11 cellular contexts compared by ENCODE assay signal in the genomic region with DNA sequence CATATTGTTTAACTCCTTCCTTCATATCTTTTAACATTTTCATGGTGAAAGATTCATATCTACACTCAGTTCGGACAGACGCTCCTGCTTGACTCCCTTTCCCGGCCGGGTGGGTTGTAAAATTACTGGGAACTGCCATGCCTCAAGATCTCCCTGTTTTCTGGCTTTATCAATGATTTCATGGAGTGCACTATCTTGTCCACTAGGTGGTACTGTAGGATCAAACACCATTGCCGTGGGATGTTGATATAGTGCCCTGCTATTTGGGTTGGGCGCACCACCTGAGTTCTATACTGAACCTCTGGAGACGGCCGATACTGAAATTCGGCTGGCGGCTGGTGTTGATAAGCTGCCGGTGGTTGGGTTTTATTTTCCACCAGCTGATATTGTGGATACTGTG. TPM values are rescaled to one million over a fixed set of nuclear protein-coding genes. Genes with fewer than 3 reads are reported as not detected.
A peak's percentile ranks its signal among the peaks of the same experiment; 100 is the strongest.
DNase-seq lines count a peak whose midpoint lies in the region; ATAC-seq and TF ChIP-seq lines count a peak whose summit lies in the region.
"Had no signal": no experiment of that assay in that cellular context is flagged by ENCODE, and none has a peak within 500 bp of the region (broad histone marks: within the 10 kb centered on the region; RNA-seq: fewer than 3 reads in every experiment).

No MANE protein-coding gene starts in this region.

- no peaks in the 10 kb centered on the region for H3K27me3 Mint-ChIP-seq in osteocyte (ENCODE audit: unreplicated experiment)

- TF ChIP-seq CTCF in RWPE1 (conservative IDR thresholded peaks at IDR 0.05; ENCODE audit: low read depth) (no peak), fibroblast of pulmonary artery (IDR thresholded peaks at IDR 0.05; ENCODE audit: low read length, missing control alignments) (peak; percentile 49), osteocyte (IDR thresholded peaks at IDR 0.05) (no peak)

- CTCF ChIA-PET in RWPE1 (lab: Yijun Ruan, JAX) = interaction anchor here (0.6 to 0.7 kb wide), 2 partner anchors 9 to 683 kb away, joined by 4 to 5 read pairs; no protein-coding TSS in a partner anchor

- H3K36me3 Mint-ChIP-seq in osteocyte (ENCODE audit: unreplicated experiment) = no peaks in the 10 kb centered on the region
- H3K36me3 Mint-ChIP-seq: CD4-positive, CD25-positive, alpha-beta regulatory T cell; naive B cell had no signal

- POLR2A ChIA-PET in RWPE1 (lab: Yijun Ruan, JAX; ENCODE audit: low non-redundant PET) = no interaction called here

- DNase-seq in activated T-cell treated with anti-CD3 and anti-CD28 coated beads for 1 hour (ENCODE audit: low read depth) (peak; percentile 2), RWPE1 (ENCODE audit: low spot score) (peak; percentile 1), fibroblast of pulmonary artery (ENCODE audit: low read depth) (peak; percentile 49), stromal cell of bone marrow (ENCODE audit: low read depth) (peak; percentile 0), amniotic stem cell (lab: John Stamatoyannopoulos, UW) (no peak), osteocyte (ENCODE audit: extremely low spot score, unreplicated experiment) (no peak)
- no peak for DNase-seq in activated T-cell treated with anti-CD3 and anti-CD28 coated beads, Interleukin-2, amount 50 U/mL, for 1 hour
- DNase-seq: naive B cell had no signal

- no peak overlapping the region for H3K27ac Mint-ChIP-seq in osteocyte (ENCODE audit: unreplicated experiment)
- H3K27ac Mint-ChIP-seq: CD4-positive, CD25-positive, alpha-beta regulatory T cell; naive B cell had no signal

- H3K4me3 ChIP-seq in fibroblast of pulmonary artery (replicated peaks; ENCODE audit: low read depth, low read length) = no peak overlapping the region
- H3K4me3 ChIP-seq: SJCRH30 had no signal

- H3K27ac ChIP-seq in RWPE1 = no peak overlapping the region
- H3K27ac ChIP-seq: SJCRH30 had no signal

- ATAC-seq in HG03095 (IDR thresholded peaks at IDR 0.05; ENCODE audit: unreplicated experiment) = no peak

- H3K9me3 Mint-ChIP-seq in osteocyte (ENCODE audit: unreplicated experiment) = no peaks in the 10 kb centered on the region
- H3K9me3 Mint-ChIP-seq: CD4-positive, CD25-positive, alpha-beta regulatory T cell; naive B cell had no signal

- no peak overlapping the region for H3K4me3 Mint-ChIP-seq in osteocyte (ENCODE audit: unreplicated experiment)
- H3K4me3 Mint-ChIP-seq: CD4-positive, CD25-positive, alpha-beta regulatory T cell; naive B cell had no signal

- H3K4me1 Mint-ChIP-seq in osteocyte (ENCODE audit: unreplicated experiment) = no peaks in the 10 kb centered on the region
- H3K4me1 Mint-ChIP-seq: naive B cell had no signal

RNA-seq across cellular contexts. Expression of a gene that starts 53.2 kb away (rescaled TPM):
- not detected in 2 replicates for total RNA-seq in osteocyte
- total RNA-seq: CD4-positive, CD25-positive, alpha-beta regulatory T cell; SJCRH30 had no signal

RNA-seq across cellular contexts. Expression of a gene that starts 54.2 kb away (rescaled TPM):
- not detected in 2 replicates for total RNA-seq in osteocyte
- total RNA-seq: CD4-positive, CD25-positive, alpha-beta regulatory T cell; SJCRH30 had no signal

Comparison
In these comparisons a context has a peak if more than half of its experiments do, and no peak if none do; other contexts are left out.
1. DNase-seq: peak in activated T-cell treated with anti-CD3 and anti-CD28 coated beads for 1 hour (single experiment), RWPE1 (single experiment), fibroblast of pulmonary artery (single experiment) and stromal cell of bone marrow (single experiment); none in activated T-cell treated with anti-CD3 and anti-CD28 coated beads, Interleukin-2, amount 50 U/mL, for 1 hour (single experiment), amniotic stem cell (single experiment) and osteocyte (single experiment).